In genomic region chr17:57872536-57872935, GRCh38 we compare ENCODE assay signal across 20 cellular contexts. TPM values are rescaled to one million over a fixed set of nuclear protein-coding genes. Genes with fewer than 3 reads are reported as not detected.
DNase-seq lines count a peak whose midpoint lies in the region; ATAC-seq, FAIRE-seq and TF ChIP-seq lines count a peak whose summit lies in the region.
"Had no signal": no experiment of that assay in that cellular context is flagged by ENCODE, and none has a peak within 500 bp of the region (broad histone marks: within the 10 kb centered on the region; RNA-seq: fewer than 3 reads in every experiment).

No MANE protein-coding gene starts in this region.

- intact Hi-C loops in dorsolateral prefrontal cortex (cut with DNase I) = no loop called here
- intact Hi-C loops in sigmoid colon (cut with DNase I) = no loop called here
- intact Hi-C loops in left lung (cut with DNase I) = no loop called here

- TF ChIP-seq CTCF in RWPE1 (conservative IDR thresholded peaks at IDR 0.05; ENCODE audit: low read depth) (no peak), dorsolateral prefrontal cortex (IDR thresholded peaks at IDR 0.05 in 54 of 56, conservative IDR thresholded peaks at IDR 0.05 in 2 of 56; ENCODE audit: low read depth in 1 of 56, partially characterized antibody in 56 of 56) (no peak), sigmoid colon (IDR thresholded peaks at IDR 0.05) (no peak), left lung (IDR thresholded peaks at IDR 0.05) (no peak)

- H3K4me3 ChIP-seq in dorsolateral prefrontal cortex = no peak overlapping the region
- no peak overlapping the region for H3K4me3 ChIP-seq in sigmoid colon
- no peak overlapping the region for H3K4me3 ChIP-seq in left lung
- H3K4me3 ChIP-seq: GM23338 had no signal

- H3K36me3 ChIP-seq in sigmoid colon = peaks cover 4 to 43% (median 20%) of the 10 kb centered on the region in 4 donors
- H3K36me3 ChIP-seq in left lung = peaks cover 0 to 41% of the 10 kb centered on the region in 2 donors

- no peak for TF ChIP-seq EP300 in sigmoid colon (IDR thresholded peaks at IDR 0.05)

- 58 to 86% methylated on average over 14 of the region's 14 CpGs for WGBS in sigmoid colon, 2 donors

- CTCF ChIA-PET in RWPE1 (lab: Yijun Ruan, JAX) = interaction anchor here (0.6 kb wide), 1 partner anchor 10 kb away, joined by 4 read pairs; no protein-coding TSS in a partner anchor

- H3K9me3 ChIP-seq in sigmoid colon = no peaks in the 10 kb centered on the region
- H3K9me3 ChIP-seq in left lung = no peaks in the 10 kb centered on the region
- H3K9me3 ChIP-seq: SK-N-SH had no signal

- POLR2A ChIA-PET in RWPE1 (lab: Yijun Ruan, JAX; ENCODE audit: low non-redundant PET) = no interaction called here

- no peak for ATAC-seq in left lung
- ATAC-seq: activated CD4-positive, alpha-beta T cell treated with anti-CD3 and anti-CD28 coated beads for 36 hours; GM23338; left ventricle myocardium superior; naive thymus-derived CD4-positive, alpha-beta T cell had no signal

- TF ChIP-seq POLR2A in GM12891 (IDR thresholded peaks at IDR 0.05; ENCODE audit: low read depth, low read length) = no peak
- TF ChIP-seq POLR2A in sigmoid colon (IDR thresholded peaks at IDR 0.05) = no peak

- H3K27me3 ChIP-seq in dorsolateral prefrontal cortex (no peaks in the 10 kb centered on the region), sigmoid colon (no peaks in the 10 kb centered on the region), left lung (peaks cover 0 to 5% of the 10 kb centered on the region in 2 donors)

- H3K4me1 ChIP-seq in sigmoid colon = peaks cover 0 to 96% (median 87%) of the 10 kb centered on the region in 4 donors
- H3K4me1 ChIP-seq in left lung = peaks cover 43 to 60% of the 10 kb centered on the region in 2 donors

- FAIRE-seq in GM12891 (lab: Jason Lieb, UNC) = peak; percentile 65

- DNase-seq in GM12891 (ENCODE audit: insufficient read length, low spot score) = no peak
- no peak for DNase-seq in RWPE1 (ENCODE audit: low spot score)
- no peak for DNase-seq in dorsolateral prefrontal cortex
- no peak for DNase-seq in sigmoid colon
- DNase-seq in COR-L47 (lab: John Stamatoyannopoulos, UW) = no peak
- DNase-seq in NCI-H187 (lab: John Stamatoyannopoulos, UW) = no peak
- DNase-seq in NCI-H774 (lab: John Stamatoyannopoulos, UW) = no peak
- no peak for DNase-seq in left lung
- DNase-seq: activated CD4-positive, alpha-beta T cell treated with anti-CD3 and anti-CD28 coated beads for 36 hours; activated effector memory CD4-positive, alpha-beta T cell treated with anti-CD3 and anti-CD28 coated beads, Interleukin-2, amount 50 U/mL, for 16 hours; activated naive CD8-positive, alpha-beta T cell treated with anti-CD3 and anti-CD28 coated beads, Interleukin-2, amount 10 ng/mL, durations not matched to agents 7 days and 5 days; CD4-positive, alpha-beta T cell; naive thymus-derived CD4-positive, alpha-beta T cell; NCI-H1417; NCI-H345; retina; SK-N-SH; stimulated activated CD4-positive, alpha-beta T cell treated with anti-CD3 and anti-CD28 coated beads, Interleukin-2, amount 100 ng/mL, for 24 hours had no signal

- H3K27ac ChIP-seq in RWPE1 (peak overlapping the region; percentile 97), dorsolateral prefrontal cortex (peak overlapping the region in 45 of 59 donors; percentile 9 to 99 (median 94)), sigmoid colon (peak overlapping the region; percentile 87 to 97 (median 94)), left lung (no peak overlapping the region)

TF ChIP-seq in GM12891, 5 proteins besides CTCF, POLR2A, EP300 and RAD21:
- TF ChIP-seq POU2F2 (IDR thresholded peaks at IDR 0.05; ENCODE audit: low read depth, low read length) (no peak), SPI1 (IDR thresholded peaks at IDR 0.05; ENCODE audit: low read depth, low read length) (no peak), POLR2AphosphoS5 (IDR thresholded peaks at IDR 0.05; ENCODE audit: low read depth, low read length) (no peak), TAF1 (IDR thresholded peaks at IDR 0.05; ENCODE audit: low read depth, low read length) (no peak), PAX5 (IDR thresholded peaks at IDR 0.05; ENCODE audit: insufficient read depth, low read length, severe bottlenecking) (no peak)

RNA-seq across cellular contexts. Expression of gene MRPS23, which starts 22.7 kb away (rescaled TPM):
- 68.2 TPM for polyA plus RNA-seq in GM12891 (2012; ENCODE audit: low read depth, missing spikeins)
- total RNA-seq in dorsolateral prefrontal cortex = 10 to 100 TPM; 32.8 to 72.7 (median 51.3) TPM
- total RNA-seq in sigmoid colon = 10 to 100 TPM in 3 of 4 donors, 1 to 10 TPM in 1; 9.5 to 15.1 (median 13.3) TPM
- polyA plus RNA-seq in sigmoid colon = 10 to 100 TPM; 16.6 to 43.9 (median 17.4) TPM
- 10 to 100 TPM; 39.2 to 39.8 TPM for total RNA-seq in left lung

Comparison
In these comparisons a context has a peak if more than half of its experiments do, and no peak if none do; other contexts are left out.
1. H3K27ac ChIP-seq: peak in RWPE1 (single experiment), dorsolateral prefrontal cortex (45 of 59) and sigmoid colon (4 of 4); none in left lung (0 of 2).